Comparison of ENCODE assay signal across 1 cellular context in the genomic region with DNA sequence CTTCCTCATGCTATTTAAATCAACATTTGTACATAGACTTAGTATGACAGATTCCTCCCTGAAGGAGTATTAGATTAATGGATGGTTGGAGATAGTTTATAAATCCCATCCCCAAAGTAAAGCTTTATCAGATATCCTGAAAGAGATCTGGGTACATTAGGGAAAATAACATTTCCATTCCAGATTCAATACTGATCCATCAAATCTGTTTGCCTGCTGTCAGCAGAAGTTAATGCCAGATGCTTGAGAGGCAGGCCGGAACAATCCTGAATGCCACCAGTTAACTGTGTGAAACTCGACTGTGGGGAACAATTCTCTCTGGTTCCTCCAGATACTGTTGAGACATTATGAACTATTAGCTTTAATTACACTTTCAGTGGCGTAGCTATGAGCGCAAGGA.
TF ChIP-seq lines count a peak whose summit lies in the region.

No MANE protein-coding gene starts in this region.

TF ChIP-seq in GM23338, 12 proteins besides CTCF, POLR2A, EP300 and RAD21 (continued from another document):
- TF ChIP-seq, protein P1, sequence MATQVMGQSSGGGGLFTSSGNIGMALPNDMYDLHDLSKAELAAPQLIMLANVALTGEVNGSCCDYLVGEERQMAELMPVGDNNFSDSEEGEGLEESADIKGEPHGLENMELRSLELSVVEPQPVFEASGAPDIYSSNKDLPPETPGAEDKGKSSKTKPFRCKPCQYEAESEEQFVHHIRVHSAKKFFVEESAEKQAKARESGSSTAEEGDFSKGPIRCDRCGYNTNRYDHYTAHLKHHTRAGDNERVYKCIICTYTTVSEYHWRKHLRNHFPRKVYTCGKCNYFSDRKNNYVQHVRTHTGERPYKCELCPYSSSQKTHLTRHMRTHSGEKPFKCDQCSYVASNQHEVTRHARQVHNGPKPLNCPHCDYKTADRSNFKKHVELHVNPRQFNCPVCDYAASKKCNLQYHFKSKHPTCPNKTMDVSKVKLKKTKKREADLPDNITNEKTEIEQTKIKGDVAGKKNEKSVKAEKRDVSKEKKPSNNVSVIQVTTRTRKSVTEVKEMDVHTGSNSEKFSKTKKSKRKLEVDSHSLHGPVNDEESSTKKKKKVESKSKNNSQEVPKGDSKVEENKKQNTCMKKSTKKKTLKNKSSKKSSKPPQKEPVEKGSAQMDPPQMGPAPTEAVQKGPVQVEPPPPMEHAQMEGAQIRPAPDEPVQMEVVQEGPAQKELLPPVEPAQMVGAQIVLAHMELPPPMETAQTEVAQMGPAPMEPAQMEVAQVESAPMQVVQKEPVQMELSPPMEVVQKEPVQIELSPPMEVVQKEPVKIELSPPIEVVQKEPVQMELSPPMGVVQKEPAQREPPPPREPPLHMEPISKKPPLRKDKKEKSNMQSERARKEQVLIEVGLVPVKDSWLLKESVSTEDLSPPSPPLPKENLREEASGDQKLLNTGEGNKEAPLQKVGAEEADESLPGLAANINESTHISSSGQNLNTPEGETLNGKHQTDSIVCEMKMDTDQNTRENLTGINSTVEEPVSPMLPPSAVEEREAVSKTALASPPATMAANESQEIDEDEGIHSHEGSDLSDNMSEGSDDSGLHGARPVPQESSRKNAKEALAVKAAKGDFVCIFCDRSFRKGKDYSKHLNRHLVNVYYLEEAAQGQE (IDR thresholded peaks at IDR 0.05; ENCODE audit: unreplicated experiment) = no peak
